ENCODE assay signal across 10 cellular contexts in the genomic region with DNA sequence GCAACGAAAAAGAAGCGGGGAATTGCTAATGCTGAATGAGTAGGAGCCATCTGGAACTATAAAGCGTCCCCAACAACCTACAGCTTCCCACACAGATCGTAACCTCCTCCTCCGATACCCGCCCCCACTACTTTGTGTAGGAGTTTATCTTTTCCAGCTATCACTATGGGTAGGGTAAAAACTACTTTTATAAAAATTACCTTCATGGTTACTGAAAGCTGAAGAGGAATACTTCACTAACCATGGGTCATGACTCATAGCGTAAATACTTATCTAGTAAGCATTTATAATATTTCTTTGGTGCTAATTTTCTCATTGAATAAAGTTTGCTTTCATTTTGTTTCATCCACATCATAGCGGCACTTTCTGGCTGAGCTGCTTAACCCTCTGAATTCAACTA.
DNase-seq lines count a peak whose midpoint lies in the region; ATAC-seq lines count a peak whose summit lies in the region.
"Had no signal": no experiment of that assay in that cellular context is flagged by ENCODE, and none has a peak within 500 bp of the region (broad histone marks: within the 10 kb centered on the region; RNA-seq: fewer than 3 reads in every experiment).

No MANE protein-coding gene starts in this region.

- peak; percentile 69 for DNase-seq in DMS53 (lab: John Stamatoyannopoulos, UW)
- DNase-seq in T-cell: no peak
- peak; percentile 21 for DNase-seq in fibroblast of peridontal ligament (ENCODE audit: extremely low read depth)
- no peak for DNase-seq in NOMO-1 (lab: John Stamatoyannopoulos, UW; ENCODE audit: unreplicated experiment in 2 of 2)
- no peak for DNase-seq in DMS 273 treated with DMSO at 0.1 percent for 48 hours (lab: John Stamatoyannopoulos, UW)
- DNase-seq: NCI-H1105 had no signal

- no peaks in the 10 kb centered on the region for H3K36me3 Mint-ChIP-seq in T-cell
- H3K36me3 Mint-ChIP-seq: neural progenitor cell had no signal

- H3K4me3 Mint-ChIP-seq in T-cell: peak overlapping the region; percentile 69 to 80 (median 72)
- H3K4me3 Mint-ChIP-seq: neural progenitor cell had no signal

- peak; percentile 49 for ATAC-seq in GM21360 (IDR thresholded peaks at IDR 0.05; ENCODE audit: unreplicated experiment)
- ATAC-seq in T-cell (replicated peaks in 1 of 4): peak in 3 of 4 experiments; percentile 48 to 65 (median 56)
- ATAC-seq in GM21786 (IDR thresholded peaks at IDR 0.05; ENCODE audit: unreplicated experiment): no peak
- no peak for ATAC-seq in GM21526 (IDR thresholded peaks at IDR 0.05; ENCODE audit: low FRiP score, unreplicated experiment)

- CTCF ChIA-PET in T-cell (lab: Charles Lee): interaction anchor here (0.7 to 2.2 kb wide), 14 partner anchors 9 to 526 kb away, joined by 3 to 19 read pairs (median 4); no protein-coding TSS in a partner anchor

- no peaks in the 10 kb centered on the region for H3K27me3 Mint-ChIP-seq in T-cell

- peak overlapping the region; percentile 17 to 74 for H3K27ac Mint-ChIP-seq in T-cell
- H3K27ac Mint-ChIP-seq: neural progenitor cell had no signal

- peaks cover 14 to 18% (median 14%) of the 10 kb centered on the region in 3 donors for H3K4me1 Mint-ChIP-seq in T-cell

- POLR2A ChIA-PET in T-cell (lab: Charles Lee): interaction anchor here in 1 of 2 donors (0.7 to 0.9 kb wide), 2 partner anchors 16 to 77 kb away, joined by 3 read pairs; no protein-coding TSS in a partner anchor

- no peaks in the 10 kb centered on the region for H3K9me3 Mint-ChIP-seq in T-cell
- H3K9me3 Mint-ChIP-seq: neural progenitor cell had no signal

Comparison
In these comparisons a context has a peak if more than half of its experiments do, and no peak if none do; other contexts are left out.
1. DNase-seq: peak in DMS53 (single experiment) and fibroblast of peridontal ligament (single experiment); none in T-cell (0 of 34), NOMO-1 (0 of 2) and DMS 273 treated with DMSO at 0.1 percent for 48 hours (single experiment).
2. ATAC-seq: peak in GM21360 (single experiment) and T-cell (3 of 4); none in GM21786 (single experiment) and GM21526 (single experiment).